Comparison of ENCODE assay signal across 8 cellular contexts in genomic region chr19:18173572-18174294, GRCh38. TPM values are rescaled to one million over a fixed set of nuclear protein-coding genes. Genes with fewer than 3 reads are reported as not detected.
A peak's percentile ranks its signal among the peaks of the same experiment; 100 is the strongest.
DNase-seq lines count a peak whose midpoint lies in the region; ATAC-seq and TF ChIP-seq lines count a peak whose summit lies in the region.

TSS of gene IFI30 (plus strand) at chr19:18173813. CDS start at chr19:18173842, 29 bp downstream.

- CTCF ChIA-PET in CD8-positive, alpha-beta memory T cell (lab: Charles Lee) = interaction anchor here (0.7 to 1.3 kb wide), 4 partner anchors 13 to 103 kb away, joined by 3 to 5 read pairs (median 4); no protein-coding TSS in a partner anchor

- no peaks in the 10 kb centered on the region for H3K9me3 Mint-ChIP-seq in CD8-positive, alpha-beta memory T cell
- H3K9me3 Mint-ChIP-seq in activated naive CD4-positive, alpha-beta T cell treated with anti-CD3 and anti-CD28 coated beads, Interleukin-2, amount 50 U/mL, for 24 hours = no peaks in the 10 kb centered on the region

- H3K36me3 Mint-ChIP-seq in CD8-positive, alpha-beta memory T cell = peaks cover 0 to 16% (median 3%) of the 10 kb centered on the region in 3 donors
- H3K36me3 Mint-ChIP-seq in activated naive CD4-positive, alpha-beta T cell treated with anti-CD3 and anti-CD28 coated beads, Interleukin-2, amount 50 U/mL, for 24 hours = no peaks in the 10 kb centered on the region

- intact Hi-C loops in heart left ventricle (cut with DNase I) = loop anchor here in 1 of 10 donors (5.0 kb wide), 1 partner anchor 61 kb away; no protein-coding TSS in a partner anchor
- intact Hi-C loops in prostate gland (cut with DNase I) = no loop called here

- no peaks in the 10 kb centered on the region for H3K9me3 ChIP-seq in CD8-positive, alpha-beta memory T cell (ENCODE audit: low read length)
- H3K9me3 ChIP-seq in heart left ventricle (no peaks in the 10 kb centered on the region), prostate gland (no peaks in the 10 kb centered on the region)

- ATAC-seq in GM19324 (IDR thresholded peaks at IDR 0.05; ENCODE audit: low FRiP score, unreplicated experiment) (peak; percentile 53), HG03565 (IDR thresholded peaks at IDR 0.05; ENCODE audit: unreplicated experiment) (peak; percentile 28), heart left ventricle (peak; percentile 49 to 82 (median 80))

- H3K4me3 Mint-ChIP-seq in CD8-positive, alpha-beta memory T cell = peak within 1 kb of the TSS; percentile 88 to 95 (median 90)
- peak within 1 kb of the TSS; percentile 85 for H3K4me3 Mint-ChIP-seq in activated naive CD4-positive, alpha-beta T cell treated with anti-CD3 and anti-CD28 coated beads, Interleukin-2, amount 50 U/mL, for 24 hours

- TF ChIP-seq POLR2A in heart left ventricle (IDR thresholded peaks at IDR 0.05) (peak in 1 of 2 donors; percentile 55), prostate gland (IDR thresholded peaks at IDR 0.05) (peak; percentile 75)

- peak; percentile 40 to 68 (median 50) for DNase-seq in CD8-positive, alpha-beta memory T cell
- peak; percentile 97 for DNase-seq in RPMI8226
- DNase-seq in heart left ventricle = peak; percentile 74 to 90 (median 80)
- peak; percentile 73 for DNase-seq in prostate gland (ENCODE audit: low spot score)
- DNase-seq in occipital lobe (lab: John Stamatoyannopoulos, UW) = no peak

- no peaks in the 10 kb centered on the region for H3K27me3 Mint-ChIP-seq in CD8-positive, alpha-beta memory T cell
- H3K27me3 Mint-ChIP-seq in activated naive CD4-positive, alpha-beta T cell treated with anti-CD3 and anti-CD28 coated beads, Interleukin-2, amount 50 U/mL, for 24 hours = no peaks in the 10 kb centered on the region

- peak within 1 kb of the TSS; percentile 44 for H3K27ac ChIP-seq in CD8-positive, alpha-beta memory T cell (ENCODE audit: low read depth, low read length)
- H3K27ac ChIP-seq in heart left ventricle = peak within 1 kb of the TSS; percentile 6 to 95 (median 56)
- peak within 1 kb of the TSS; percentile 55 to 58 for H3K27ac ChIP-seq in prostate gland

- peak within 1 kb of the TSS; percentile 62 to 91 (median 77) for H3K27ac Mint-ChIP-seq in CD8-positive, alpha-beta memory T cell
- peak within 1 kb of the TSS; percentile 79 for H3K27ac Mint-ChIP-seq in activated naive CD4-positive, alpha-beta T cell treated with anti-CD3 and anti-CD28 coated beads, Interleukin-2, amount 50 U/mL, for 24 hours

- peaks cover 0 to 17% (median 7%) of the 10 kb centered on the region in 3 donors for H3K4me1 Mint-ChIP-seq in CD8-positive, alpha-beta memory T cell
- H3K4me1 Mint-ChIP-seq in activated naive CD4-positive, alpha-beta T cell treated with anti-CD3 and anti-CD28 coated beads, Interleukin-2, amount 50 U/mL, for 24 hours = peaks cover 5% of the 10 kb centered on the region

- H3K36me3 ChIP-seq in CD8-positive, alpha-beta memory T cell (ENCODE audit: insufficient read depth, low read length) = no peaks in the 10 kb centered on the region
- H3K36me3 ChIP-seq in heart left ventricle = peaks cover 0 to 40% (median 9%) of the 10 kb centered on the region in 9 donors
- no peaks in the 10 kb centered on the region for H3K36me3 ChIP-seq in prostate gland

- H3K4me3 ChIP-seq in CD8-positive, alpha-beta memory T cell (ENCODE audit: low read length) = peak within 1 kb of the TSS; percentile 84
- peak within 1 kb of the TSS; percentile 43 to 90 (median 64) for H3K4me3 ChIP-seq in heart left ventricle
- peak within 1 kb of the TSS; percentile 56 to 60 for H3K4me3 ChIP-seq in prostate gland

- no peaks in the 10 kb centered on the region for H3K27me3 ChIP-seq in CD8-positive, alpha-beta memory T cell (ENCODE audit: insufficient read depth, low read length, poor library complexity, severe bottlenecking)
- H3K27me3 ChIP-seq in heart left ventricle = no peaks in the 10 kb centered on the region
- H3K27me3 ChIP-seq in prostate gland (replicated peaks; ENCODE audit: insufficient read depth) = no peaks in the 10 kb centered on the region

- H3K4me1 ChIP-seq in CD8-positive, alpha-beta memory T cell (ENCODE audit: insufficient read depth, low read length) = peaks cover 9% of the 10 kb centered on the region
- H3K4me1 ChIP-seq in heart left ventricle = peaks cover 0 to 76% (median 20%) of the 10 kb centered on the region in 12 donors
- no peaks in the 10 kb centered on the region for H3K4me1 ChIP-seq in prostate gland (replicated peaks)

- no peak for TF ChIP-seq CTCF in heart left ventricle (IDR thresholded peaks at IDR 0.05)
- no peak for TF ChIP-seq CTCF in prostate gland (IDR thresholded peaks at IDR 0.05)

- WGBS in heart left ventricle, 4 donors = 1 to 2% (median 1%) methylated on average over 17 to 47 of the region's 47 CpGs
- 0% methylated on average over 36 of the region's 47 CpGs for WGBS in prostate gland

- POLR2A ChIA-PET in CD8-positive, alpha-beta memory T cell (lab: Charles Lee) = interaction anchor here (0.5 to 0.9 kb wide), 3 partner anchors 18 to 112 kb away, joined by 3 to 4 read pairs (median 3); no protein-coding TSS in a partner anchor

RNA-seq across cellular contexts. Expression of gene IFI30, which starts in this region (rescaled TPM):
- 10 to 100 TPM; 33.3 to 34.5 TPM for total RNA-seq in CD8-positive, alpha-beta memory T cell
- 10.9 TPM for polyA plus RNA-seq in CD8-positive, alpha-beta memory T cell
- 100 to 1,000 TPM in 2 of 9 donors, 10 to 100 TPM in 4, 1 to 10 TPM in 3; 9.0 to 455 (median 15.2) TPM for total RNA-seq in heart left ventricle
- 10 to 100 TPM in 1 of 2 donors, 1 to 10 TPM in 1; 8.9 to 27.1 TPM for polyA plus RNA-seq in heart left ventricle
- 10 to 100 TPM; 20.9 to 22.5 TPM for total RNA-seq in prostate gland
- 0.62 TPM for total RNA-seq in occipital lobe

Comparison
In these comparisons a context has a peak if more than half of its experiments do, and no peak if none do; other contexts are left out.
1. ATAC-seq: peak in every context shown above with its lines; median percentile 80 in heart left ventricle; 53 in GM19324; 28 in HG03565.